12 cellular contexts compared by ENCODE assay signal in genomic region chr22:27868738-27869282, GRCh38. TPM values are rescaled to one million over a fixed set of nuclear protein-coding genes. Genes with fewer than 3 reads are reported as not detected.
DNase-seq lines count a peak whose midpoint lies in the region; ATAC-seq, FAIRE-seq and TF ChIP-seq lines count a peak whose summit lies in the region.
"Had no signal": no experiment of that assay in that cellular context is flagged by ENCODE, and none has a peak within 500 bp of the region (broad histone marks: within the 10 kb centered on the region; RNA-seq: fewer than 3 reads in every experiment).

No MANE protein-coding gene starts in this region.

- no peaks in the 10 kb centered on the region for H3K9me3 ChIP-seq in neural progenitor cell (ENCODE audit: low read depth)

- H3F3A ChIP-seq in neural progenitor cell (ENCODE audit: low read depth) = no peaks in the 10 kb centered on the region

- no peaks in the 10 kb centered on the region; the same call in 1 of the 2 replicates for H3K27me3 Mint-ChIP-seq in HFFc6 (ENCODE audit: insufficient read depth)
- H3K27me3 Mint-ChIP-seq in activated T-helper 17 cell treated with anti-CD3 and anti-CD28 coated beads, Interleukin-2, amount 50 U/mL, for 72 hours = no peaks in the 10 kb centered on the region
- H3K27me3 Mint-ChIP-seq in neural progenitor cell (ENCODE audit: insufficient read depth, low read depth) = no peaks in the 10 kb centered on the region
- H3K27me3 Mint-ChIP-seq: natural killer cell treated with Interleukin-12 subunit alpha and Interleukin-12 subunit beta and Interleukin-15 and Interleukin-18, amount 100 ng/mL, for 72 hours had no signal

- no peak overlapping the region for H3K27ac ChIP-seq in neural progenitor cell

- DNase-seq in HFFc6 (no peak), neural progenitor cell (ENCODE audit: low spot score) (no peak), inferior parietal cortex (ENCODE audit: extremely low spot score) (no peak)
- no peak for DNase-seq in stimulated activated effector memory CD8-positive, alpha-beta T cell treated with anti-CD3 and anti-CD28 coated beads, Interleukin-12 subunit alpha, Interleukin-12 subunit beta, amount 100 ng/mL, for 72 hours (ENCODE audit: low spot score in 2 of 2)
- DNase-seq: CD8-positive, alpha-beta T cell; effector CD4-positive, alpha-beta T cell; HCEC 1CT had no signal

- H3K9me3 Mint-ChIP-seq in HFFc6 (no peaks in the 10 kb centered on the region), neural progenitor cell (no peaks in the 10 kb centered on the region)
- no peaks in the 10 kb centered on the region for H3K9me3 Mint-ChIP-seq in activated T-helper 17 cell treated with anti-CD3 and anti-CD28 coated beads, Interleukin-2, amount 50 U/mL, for 72 hours
- H3K9me3 Mint-ChIP-seq in stimulated activated effector memory CD8-positive, alpha-beta T cell treated with anti-CD3 and anti-CD28 coated beads, Interleukin-12 subunit alpha, Interleukin-12 subunit beta, amount 100 ng/mL, for 72 hours = no peaks in the 10 kb centered on the region
- H3K9me3 Mint-ChIP-seq: CD8-positive, alpha-beta T cell; natural killer cell treated with Interleukin-12 subunit alpha and Interleukin-12 subunit beta and Interleukin-15 and Interleukin-18, amount 100 ng/mL, for 72 hours had no signal

- no peak overlapping the region for H3K9ac ChIP-seq in neural progenitor cell

- no peak overlapping the region for H2AFZ ChIP-seq in neural progenitor cell (replicated peaks)

- H3K4me3 ChIP-seq in neural progenitor cell = no peak overlapping the region

- no peak for ATAC-seq in activated T-helper 17 cell treated with anti-CD3 and anti-CD28 coated beads, Interleukin-2, amount 50 U/mL, for 72 hours (replicated peaks)
- no peak for ATAC-seq in stimulated activated effector memory CD8-positive, alpha-beta T cell treated with anti-CD3 and anti-CD28 coated beads, Interleukin-12 subunit alpha, Interleukin-12 subunit beta, amount 100 ng/mL, for 72 hours
- ATAC-seq in GM21515 (IDR thresholded peaks at IDR 0.05; ENCODE audit: unreplicated experiment) = no peak
- no peak for ATAC-seq in HG02588 (IDR thresholded peaks at IDR 0.05; ENCODE audit: unreplicated experiment)
- ATAC-seq: CD8-positive, alpha-beta T cell; natural killer cell treated with Interleukin-12 subunit alpha and Interleukin-12 subunit beta and Interleukin-15 and Interleukin-18, amount 100 ng/mL, for 72 hours had no signal

- H3K27ac Mint-ChIP-seq in HFFc6 = peak overlapping the region; percentile 66
- peak overlapping the region; percentile 71 for H3K27ac Mint-ChIP-seq in activated T-helper 17 cell treated with anti-CD3 and anti-CD28 coated beads, Interleukin-2, amount 50 U/mL, for 72 hours
- peak overlapping the region; percentile 64 for H3K27ac Mint-ChIP-seq in stimulated activated effector memory CD8-positive, alpha-beta T cell treated with anti-CD3 and anti-CD28 coated beads, Interleukin-12 subunit alpha, Interleukin-12 subunit beta, amount 100 ng/mL, for 72 hours
- no peak overlapping the region for H3K27ac Mint-ChIP-seq in neural progenitor cell

- H3K36me3 Mint-ChIP-seq in HFFc6 (ENCODE audit: low read depth) (peaks cover 24% of the 10 kb centered on the region), neural progenitor cell (peaks cover 13% of the 10 kb centered on the region)
- peaks cover 96% of the 10 kb centered on the region for H3K36me3 Mint-ChIP-seq in activated T-helper 17 cell treated with anti-CD3 and anti-CD28 coated beads, Interleukin-2, amount 50 U/mL, for 72 hours (ENCODE audit: low read depth)
- H3K36me3 Mint-ChIP-seq in stimulated activated effector memory CD8-positive, alpha-beta T cell treated with anti-CD3 and anti-CD28 coated beads, Interleukin-12 subunit alpha, Interleukin-12 subunit beta, amount 100 ng/mL, for 72 hours = peaks cover 91% of the 10 kb centered on the region

- peak; percentile 60 for FAIRE-seq in islet of Langerhans (lab: Jason Lieb, UNC)

- H4K20me1 ChIP-seq in neural progenitor cell (ENCODE audit: low read depth) = peaks cover 11% of the 10 kb centered on the region

- no peak overlapping the region; the same call in 1 of the 2 replicates for H3K4me3 Mint-ChIP-seq in HFFc6
- H3K4me3 Mint-ChIP-seq in activated T-helper 17 cell treated with anti-CD3 and anti-CD28 coated beads, Interleukin-2, amount 50 U/mL, for 72 hours = peak overlapping the region; percentile 39
- no peak overlapping the region for H3K4me3 Mint-ChIP-seq in stimulated activated effector memory CD8-positive, alpha-beta T cell treated with anti-CD3 and anti-CD28 coated beads, Interleukin-12 subunit alpha, Interleukin-12 subunit beta, amount 100 ng/mL, for 72 hours
- H3K4me3 Mint-ChIP-seq in neural progenitor cell = no peak overlapping the region
- H3K4me3 Mint-ChIP-seq: CD8-positive, alpha-beta T cell; natural killer cell treated with Interleukin-12 subunit alpha and Interleukin-12 subunit beta and Interleukin-15 and Interleukin-18, amount 100 ng/mL, for 72 hours had no signal

- peaks cover 52% of the 10 kb centered on the region for H3K4me1 Mint-ChIP-seq in HFFc6 (ENCODE audit: low read depth)
- H3K4me1 Mint-ChIP-seq in activated T-helper 17 cell treated with anti-CD3 and anti-CD28 coated beads, Interleukin-2, amount 50 U/mL, for 72 hours = peaks cover 29% of the 10 kb centered on the region
- peaks cover 35% of the 10 kb centered on the region for H3K4me1 Mint-ChIP-seq in stimulated activated effector memory CD8-positive, alpha-beta T cell treated with anti-CD3 and anti-CD28 coated beads, Interleukin-12 subunit alpha, Interleukin-12 subunit beta, amount 100 ng/mL, for 72 hours
- H3K4me1 Mint-ChIP-seq in neural progenitor cell = peaks cover 26% of the 10 kb centered on the region

- peaks cover 3% of the 10 kb centered on the region for H3K79me2 ChIP-seq in neural progenitor cell (ENCODE audit: low read depth)

- H3K27me3 ChIP-seq in neural progenitor cell = no peaks in the 10 kb centered on the region

- no peak overlapping the region for H3K4me2 ChIP-seq in neural progenitor cell

- H3K36me3 ChIP-seq in neural progenitor cell = peaks cover 12% of the 10 kb centered on the region

- peaks cover 6% of the 10 kb centered on the region for H3K4me1 ChIP-seq in neural progenitor cell

- no peak for TF ChIP-seq CTCF in HFFc6 (IDR thresholded peaks at IDR 0.05)
- TF ChIP-seq CTCF in neural progenitor cell (IDR thresholded peaks at IDR 0.05) = no peak

RNA-seq across cellular contexts. Expression of gene PITPNB, which starts 50.2 kb away (rescaled TPM):
- 10 to 100 TPM; 54.3 to 80.5 (median 74.8) TPM for total RNA-seq in HFFc6 (2021; fragmentation: NEBNext Ultra II Directional; extraction: Animal tissue kit (Norgen Biotek cat#: 25700))
- 100 to 1,000 TPM in 1 of 2 donors, 10 to 100 TPM in 1; 86.1 to 119 TPM for total RNA-seq in activated T-helper 17 cell treated with anti-CD3 and anti-CD28 coated beads, Interleukin-2, amount 50 U/mL, for 72 hours
- 17.2 and 32.5 TPM in 2 replicates for total RNA-seq in neural progenitor cell (ENCODE audit: low replicate concordance)
